3 cellular contexts compared by ENCODE assay signal in genomic region chr15:80551348-80551747, GRCh38.
TF ChIP-seq lines count a peak whose summit lies in the region.

No MANE protein-coding gene starts in this region.

TF ChIP-seq in SK-N-SH, 30 proteins besides CTCF, POLR2A, EP300 and RAD21 (continued from another document):
- TF ChIP-seq, protein P1, sequence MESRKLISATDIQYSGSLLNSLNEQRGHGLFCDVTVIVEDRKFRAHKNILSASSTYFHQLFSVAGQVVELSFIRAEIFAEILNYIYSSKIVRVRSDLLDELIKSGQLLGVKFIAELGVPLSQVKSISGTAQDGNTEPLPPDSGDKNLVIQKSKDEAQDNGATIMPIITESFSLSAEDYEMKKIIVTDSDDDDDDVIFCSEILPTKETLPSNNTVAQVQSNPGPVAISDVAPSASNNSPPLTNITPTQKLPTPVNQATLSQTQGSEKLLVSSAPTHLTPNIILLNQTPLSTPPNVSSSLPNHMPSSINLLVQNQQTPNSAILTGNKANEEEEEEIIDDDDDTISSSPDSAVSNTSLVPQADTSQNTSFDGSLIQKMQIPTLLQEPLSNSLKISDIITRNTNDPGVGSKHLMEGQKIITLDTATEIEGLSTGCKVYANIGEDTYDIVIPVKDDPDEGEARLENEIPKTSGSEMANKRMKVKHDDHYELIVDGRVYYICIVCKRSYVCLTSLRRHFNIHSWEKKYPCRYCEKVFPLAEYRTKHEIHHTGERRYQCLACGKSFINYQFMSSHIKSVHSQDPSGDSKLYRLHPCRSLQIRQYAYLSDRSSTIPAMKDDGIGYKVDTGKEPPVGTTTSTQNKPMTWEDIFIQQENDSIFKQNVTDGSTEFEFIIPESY (IDR thresholded peaks at IDR 0.05; ENCODE audit: borderline replicate concordance, low read depth) = no peak
- TF ChIP-seq CHD2 (IDR thresholded peaks at IDR 0.05; ENCODE audit: low read length, partially characterized antibody) = no peak
- TF ChIP-seq, protein P2, sequence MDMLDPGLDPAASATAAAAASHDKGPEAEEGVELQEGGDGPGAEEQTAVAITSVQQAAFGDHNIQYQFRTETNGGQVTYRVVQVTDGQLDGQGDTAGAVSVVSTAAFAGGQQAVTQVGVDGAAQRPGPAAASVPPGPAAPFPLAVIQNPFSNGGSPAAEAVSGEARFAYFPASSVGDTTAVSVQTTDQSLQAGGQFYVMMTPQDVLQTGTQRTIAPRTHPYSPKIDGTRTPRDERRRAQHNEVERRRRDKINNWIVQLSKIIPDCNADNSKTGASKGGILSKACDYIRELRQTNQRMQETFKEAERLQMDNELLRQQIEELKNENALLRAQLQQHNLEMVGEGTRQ (IDR thresholded peaks at IDR 0.05; ENCODE audit: borderline replicate concordance, low read depth, low read length) = no peak
- TF ChIP-seq POLR2AphosphoS5 (IDR thresholded peaks at IDR 0.05; ENCODE audit: low read depth, low read length) = no peak
- TF ChIP-seq TCF12 (IDR thresholded peaks at IDR 0.05) = no peak
- TF ChIP-seq FOXM1 (IDR thresholded peaks at IDR 0.05; ENCODE audit: low read depth) = no peak
- TF ChIP-seq RXRA (IDR thresholded peaks at IDR 0.05; ENCODE audit: borderline replicate concordance, low read depth) = no peak
- no peak for TF ChIP-seq EZH2phosphoT487 (IDR thresholded peaks at IDR 0.05; ENCODE audit: borderline replicate concordance, low read depth)

TF ChIP-seq in SK-N-SH treated with all-trans-retinoic acid at 6 μM for 48 hours, 23 proteins besides CTCF, POLR2A, EP300 and RAD21 (continued from another document):
- TF ChIP-seq, protein P3, sequence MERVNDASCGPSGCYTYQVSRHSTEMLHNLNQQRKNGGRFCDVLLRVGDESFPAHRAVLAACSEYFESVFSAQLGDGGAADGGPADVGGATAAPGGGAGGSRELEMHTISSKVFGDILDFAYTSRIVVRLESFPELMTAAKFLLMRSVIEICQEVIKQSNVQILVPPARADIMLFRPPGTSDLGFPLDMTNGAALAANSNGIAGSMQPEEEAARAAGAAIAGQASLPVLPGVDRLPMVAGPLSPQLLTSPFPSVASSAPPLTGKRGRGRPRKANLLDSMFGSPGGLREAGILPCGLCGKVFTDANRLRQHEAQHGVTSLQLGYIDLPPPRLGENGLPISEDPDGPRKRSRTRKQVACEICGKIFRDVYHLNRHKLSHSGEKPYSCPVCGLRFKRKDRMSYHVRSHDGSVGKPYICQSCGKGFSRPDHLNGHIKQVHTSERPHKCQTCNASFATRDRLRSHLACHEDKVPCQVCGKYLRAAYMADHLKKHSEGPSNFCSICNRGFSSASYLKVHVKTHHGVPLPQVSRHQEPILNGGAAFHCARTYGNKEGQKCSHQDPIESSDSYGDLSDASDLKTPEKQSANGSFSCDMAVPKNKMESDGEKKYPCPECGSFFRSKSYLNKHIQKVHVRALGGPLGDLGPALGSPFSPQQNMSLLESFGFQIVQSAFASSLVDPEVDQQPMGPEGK (CRISPR knock-in tag; IDR thresholded peaks at IDR 0.05; ENCODE audit: borderline replicate concordance) = no peak
- TF ChIP-seq, protein P4, sequence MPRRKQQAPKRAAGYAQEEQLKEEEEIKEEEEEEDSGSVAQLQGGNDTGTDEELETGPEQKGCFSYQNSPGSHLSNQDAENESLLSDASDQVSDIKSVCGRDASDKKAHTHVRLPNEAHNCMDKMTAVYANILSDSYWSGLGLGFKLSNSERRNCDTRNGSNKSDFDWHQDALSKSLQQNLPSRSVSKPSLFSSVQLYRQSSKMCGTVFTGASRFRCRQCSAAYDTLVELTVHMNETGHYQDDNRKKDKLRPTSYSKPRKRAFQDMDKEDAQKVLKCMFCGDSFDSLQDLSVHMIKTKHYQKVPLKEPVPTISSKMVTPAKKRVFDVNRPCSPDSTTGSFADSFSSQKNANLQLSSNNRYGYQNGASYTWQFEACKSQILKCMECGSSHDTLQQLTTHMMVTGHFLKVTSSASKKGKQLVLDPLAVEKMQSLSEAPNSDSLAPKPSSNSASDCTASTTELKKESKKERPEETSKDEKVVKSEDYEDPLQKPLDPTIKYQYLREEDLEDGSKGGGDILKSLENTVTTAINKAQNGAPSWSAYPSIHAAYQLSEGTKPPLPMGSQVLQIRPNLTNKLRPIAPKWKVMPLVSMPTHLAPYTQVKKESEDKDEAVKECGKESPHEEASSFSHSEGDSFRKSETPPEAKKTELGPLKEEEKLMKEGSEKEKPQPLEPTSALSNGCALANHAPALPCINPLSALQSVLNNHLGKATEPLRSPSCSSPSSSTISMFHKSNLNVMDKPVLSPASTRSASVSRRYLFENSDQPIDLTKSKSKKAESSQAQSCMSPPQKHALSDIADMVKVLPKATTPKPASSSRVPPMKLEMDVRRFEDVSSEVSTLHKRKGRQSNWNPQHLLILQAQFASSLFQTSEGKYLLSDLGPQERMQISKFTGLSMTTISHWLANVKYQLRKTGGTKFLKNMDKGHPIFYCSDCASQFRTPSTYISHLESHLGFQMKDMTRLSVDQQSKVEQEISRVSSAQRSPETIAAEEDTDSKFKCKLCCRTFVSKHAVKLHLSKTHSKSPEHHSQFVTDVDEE (CRISPR knock-in tag; IDR thresholded peaks at IDR 0.05) = no peak
- TF ChIP-seq ZC3H10 (CRISPR knock-in tag; IDR thresholded peaks at IDR 0.05) (no peak), BACH2 (CRISPR knock-in tag; IDR thresholded peaks at IDR 0.05; ENCODE audit: borderline replicate concordance) (no peak)
- TF ChIP-seq, protein P5, sequence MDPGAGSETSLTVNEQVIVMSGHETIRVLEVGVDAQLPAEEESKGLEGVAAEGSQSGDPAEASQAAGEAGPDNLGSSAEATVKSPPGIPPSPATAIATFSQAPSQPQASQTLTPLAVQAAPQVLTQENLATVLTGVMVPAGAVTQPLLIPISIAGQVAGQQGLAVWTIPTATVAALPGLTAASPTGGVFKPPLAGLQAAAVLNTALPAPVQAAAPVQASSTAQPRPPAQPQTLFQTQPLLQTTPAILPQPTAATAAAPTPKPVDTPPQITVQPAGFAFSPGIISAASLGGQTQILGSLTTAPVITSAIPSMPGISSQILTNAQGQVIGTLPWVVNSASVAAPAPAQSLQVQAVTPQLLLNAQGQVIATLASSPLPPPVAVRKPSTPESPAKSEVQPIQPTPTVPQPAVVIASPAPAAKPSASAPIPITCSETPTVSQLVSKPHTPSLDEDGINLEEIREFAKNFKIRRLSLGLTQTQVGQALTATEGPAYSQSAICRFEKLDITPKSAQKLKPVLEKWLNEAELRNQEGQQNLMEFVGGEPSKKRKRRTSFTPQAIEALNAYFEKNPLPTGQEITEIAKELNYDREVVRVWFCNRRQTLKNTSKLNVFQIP (CRISPR knock-in tag; IDR thresholded peaks at IDR 0.05; ENCODE audit: borderline replicate concordance, low read depth) = no peak

TF ChIP-seq in K562, 482 proteins besides CTCF, POLR2A, EP300 and RAD21 (continued from another document):
- TF ChIP-seq, protein P6, sequence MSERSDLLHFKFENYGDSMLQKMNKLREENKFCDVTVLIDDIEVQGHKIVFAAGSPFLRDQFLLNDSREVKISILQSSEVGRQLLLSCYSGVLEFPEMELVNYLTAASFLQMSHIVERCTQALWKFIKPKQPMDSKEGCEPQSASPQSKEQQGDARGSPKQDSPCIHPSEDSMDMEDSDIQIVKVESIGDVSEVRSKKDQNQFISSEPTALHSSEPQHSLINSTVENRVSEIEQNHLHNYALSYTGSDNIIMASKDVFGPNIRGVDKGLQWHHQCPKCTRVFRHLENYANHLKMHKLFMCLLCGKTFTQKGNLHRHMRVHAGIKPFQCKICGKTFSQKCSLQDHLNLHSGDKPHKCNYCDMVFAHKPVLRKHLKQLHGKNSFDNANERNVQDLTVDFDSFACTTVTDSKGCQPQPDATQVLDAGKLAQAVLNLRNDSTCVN (CRISPR knock-in tag; IDR thresholded peaks at IDR 0.05) = 0 out of 2 replicates have a peak, but pooled peaks have one; percentile 23
